ENCODE assay signal across 8 cellular contexts in the genomic region with DNA sequence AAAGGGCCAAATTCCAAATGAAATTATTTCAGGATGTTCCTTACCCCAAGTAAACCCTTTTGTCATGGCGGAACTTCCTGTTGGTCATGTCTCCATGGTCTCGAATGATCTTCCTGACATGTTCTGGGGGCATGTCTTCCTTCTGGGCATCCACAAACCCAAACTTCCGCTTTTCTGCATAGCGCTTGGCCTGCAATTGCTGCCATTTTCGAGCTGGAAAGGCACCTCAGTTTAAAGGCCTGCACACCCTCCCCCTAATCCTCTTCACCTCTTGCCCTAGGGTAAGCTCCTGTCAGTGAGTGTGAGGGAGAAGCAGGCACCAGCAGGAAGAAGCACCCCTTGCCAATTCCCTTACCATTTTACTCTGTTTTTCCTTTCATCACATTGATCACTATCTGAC. TPM values are rescaled to one million over a fixed set of nuclear protein-coding genes. Genes with fewer than 3 reads are reported as not detected.
DNase-seq lines count a peak whose midpoint lies in the region; ATAC-seq and TF ChIP-seq lines count a peak whose summit lies in the region.

No MANE protein-coding gene starts in this region.

- no peak for ATAC-seq in HG02798 (IDR thresholded peaks at IDR 0.05; ENCODE audit: poor library complexity, unreplicated experiment)
- ATAC-seq in GM19463 (IDR thresholded peaks at IDR 0.05; ENCODE audit: unreplicated experiment): no peak

- peaks cover 46% of the 10 kb centered on the region for H3K36me3 ChIP-seq in SJCRH30
- H3K36me3 ChIP-seq in esophagus squamous epithelium: peaks cover 11 to 50% (median 41%) of the 10 kb centered on the region in 3 donors

- H3K27ac ChIP-seq in SJCRH30: no peak overlapping the region
- peak overlapping the region in 3 of 4 donors; percentile 93 to 97 (median 94) for H3K27ac ChIP-seq in esophagus squamous epithelium

- TF ChIP-seq CTCF in GM12875 (IDR thresholded peaks at IDR 0.05; ENCODE audit: borderline replicate concordance, insufficient read depth, low read depth, low read length): no peak
- no peak for TF ChIP-seq CTCF in esophagus squamous epithelium (IDR thresholded peaks at IDR 0.05)
- TF ChIP-seq CTCF in retinal pigment epithelial cell (conservative IDR thresholded peaks at IDR 0.05; ENCODE audit: low read depth, low read length): no peak

- DNase-seq in SJCRH30: no peak
- DNase-seq in esophagus squamous epithelium (lab: John Stamatoyannopoulos, UW): no peak
- no peak for DNase-seq in retinal pigment epithelial cell (ENCODE audit: low read depth)
- DNase-seq in NCI-H187 (lab: John Stamatoyannopoulos, UW): no peak
- DNase-seq in activated CD4-positive, alpha-beta T cell treated with anti-CD3 and anti-CD28 coated beads, Interleukin-2, amount 50 U/mL, for 1 hour: no peak

- H3K9me3 ChIP-seq in SJCRH30 (replicated peaks) (no peaks in the 10 kb centered on the region), esophagus squamous epithelium (no peaks in the 10 kb centered on the region)

- WGBS in esophagus squamous epithelium, 2 donors: 50 to 64% methylated on average over 4 to 5 of the region's 5 CpGs

- H3K4me3 ChIP-seq in GM12875 (ENCODE audit: low read depth, low read length): peak overlapping the region; percentile 81
- H3K4me3 ChIP-seq in SJCRH30: peak overlapping the region; percentile 92
- H3K4me3 ChIP-seq in esophagus squamous epithelium: peak overlapping the region; percentile 69 to 92 (median 82)
- H3K4me3 ChIP-seq in retinal pigment epithelial cell (ENCODE audit: low read length): peak overlapping the region; percentile 84

- TF ChIP-seq POLR2A in esophagus squamous epithelium (IDR thresholded peaks at IDR 0.05): no peak

- H3K4me1 ChIP-seq in SJCRH30 (0 out of 2 replicates have a peak, but pooled peaks cover 2% of the 10 kb centered on the region), esophagus squamous epithelium (peaks cover 10 to 37% (median 13%) of the 10 kb centered on the region in 3 donors)

- H3K27me3 ChIP-seq in SJCRH30 (no peaks in the 10 kb centered on the region), esophagus squamous epithelium (no peaks in the 10 kb centered on the region)

- intact Hi-C loops in esophagus squamous epithelium (cut with DNase I): no loop called here

RNA-seq across cellular contexts. Expression of a gene that starts 1.2 kb away (rescaled TPM):
- total RNA-seq in SJCRH30 (2014; rRNA removed; shearing (Covaris generic)): 144 and 145 TPM in 2 replicates
- total RNA-seq in esophagus squamous epithelium: 100 to 1,000 TPM; 112 to 157 (median 145) TPM

RNA-seq across cellular contexts. Expression of a gene that starts 26.7 kb away (rescaled TPM):
- total RNA-seq in SJCRH30 (2014; rRNA removed; shearing (Covaris generic)): 1.2 and 1.3 TPM in 2 replicates
- total RNA-seq in esophagus squamous epithelium: 1 to 10 TPM; 4.2 to 6.0 (median 5.6) TPM

RNA-seq across cellular contexts. Expression of a gene that starts 33.8 kb away (rescaled TPM):
- total RNA-seq in SJCRH30 (2014; rRNA removed; shearing (Covaris generic)): 0.28 and 0.67 TPM in 2 replicates
- 10 to 100 TPM in 3 of 4 donors, 1 to 10 TPM in 1; 3.0 to 16.5 (median 13.9) TPM for total RNA-seq in esophagus squamous epithelium

RNA-seq across cellular contexts. Expression of a gene that starts 38.0 kb away (rescaled TPM):
- 0.06 and 0.13 TPM in 2 replicates for total RNA-seq in SJCRH30 (2014; rRNA removed; shearing (Covaris generic))
- total RNA-seq in esophagus squamous epithelium: 1 to 10 TPM; 2.0 to 5.7 (median 3.3) TPM

RNA-seq across cellular contexts. Expression of a gene that starts 41.0 kb away (rescaled TPM):
- total RNA-seq in SJCRH30 (2014; rRNA removed; shearing (Covaris generic)): 8.7 and 10.9 TPM in 2 replicates
- total RNA-seq in esophagus squamous epithelium: 10 to 100 TPM; 12.5 to 33.8 (median 21.1) TPM
